Comparison of ENCODE assay signal across 20 cellular contexts in the genomic region with DNA sequence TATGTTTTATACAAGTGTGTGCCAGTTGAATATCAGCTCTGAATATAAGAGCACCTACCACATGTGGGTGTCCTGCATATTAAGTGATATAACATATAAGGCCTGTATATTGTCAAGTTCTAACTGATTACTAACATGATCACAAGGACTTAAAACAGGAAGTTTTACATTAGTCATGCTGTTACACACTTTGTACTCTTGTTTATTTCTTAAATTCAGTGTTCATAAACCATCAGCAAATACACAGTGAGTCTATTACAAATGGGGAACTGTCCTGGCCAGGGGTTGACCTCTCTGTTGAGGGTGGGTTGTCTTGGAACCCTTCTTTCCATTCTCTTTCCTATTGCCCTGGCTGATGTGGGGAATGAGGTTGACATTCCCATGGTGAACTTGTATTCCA. TPM values are rescaled to one million over a fixed set of nuclear protein-coding genes. Genes with fewer than 3 reads are reported as not detected.
DNase-seq lines count a peak whose midpoint lies in the region; ATAC-seq, FAIRE-seq and TF ChIP-seq lines count a peak whose summit lies in the region.
"Had no signal": no experiment of that assay in that cellular context is flagged by ENCODE, and none has a peak within 500 bp of the region (broad histone marks: within the 10 kb centered on the region; RNA-seq: fewer than 3 reads in every experiment).

No MANE protein-coding gene starts in this region.

- FAIRE-seq in K562 (lab: Jason Lieb, UNC) (peak; percentile 26), keratinocyte (lab: Jason Lieb, UNC) (peak; percentile 41)
- FAIRE-seq: islet of Langerhans had no signal

- H3K18ac ChIP-seq in IMR-90 (ENCODE audit: low read depth, low read length), result no peak overlapping the region

- peaks cover 60% of the 10 kb centered on the region for H3K4me1 Mint-ChIP-seq in activated T-cell treated with anti-CD3 and anti-CD28 coated beads, Interleukin-2, amount 50 U/mL, for 24 hours (ENCODE audit: low read depth)
- H3K4me1 Mint-ChIP-seq in chondrocyte (ENCODE audit: low read depth), result no peaks in the 10 kb centered on the region

- TF ChIP-seq POLR2A in IMR-90 (IDR thresholded peaks at IDR 0.05; ENCODE audit: low read depth, low read length) (no peak), K562 (conservative IDR thresholded peaks at IDR 0.05) (no peak)

- H3K9ac ChIP-seq in IMR-90 (ENCODE audit: low read depth, low read length) (no peak overlapping the region), K562 (ENCODE audit: insufficient read depth in 1 of 2, low read depth in 2 of 2, low read length in 2 of 2) (no peak overlapping the region), keratinocyte (ENCODE audit: control insufficient read depth, extremely low read depth, insufficient read depth, low read length) (no peak overlapping the region)

- H3K36me3 ChIP-seq in IMR-90 (ENCODE audit: control insufficient read depth, insufficient read depth, low read length) (peaks cover 2% of the 10 kb centered on the region; the same call in 1 of the 2 replicates), K562 (ENCODE audit: control insufficient read depth, insufficient read depth, low read length) (peaks cover 7% of the 10 kb centered on the region; the same call in 1 of the 3 replicates), keratinocyte (ENCODE audit: control insufficient read depth in 2 of 2, extremely low read depth in 1 of 2, insufficient read depth in 2 of 2, low read length in 2 of 2) (no peaks in the 10 kb centered on the region)
- H3K36me3 ChIP-seq: adrenal gland had no signal

- no peak overlapping the region for H2BK5ac ChIP-seq in IMR-90 (ENCODE audit: low read depth, low read length, poor library complexity, severe bottlenecking)

- H4K91ac ChIP-seq in IMR-90 (ENCODE audit: insufficient read depth, low read depth, low read length), result no peak overlapping the region

- no peak for TF ChIP-seq EP300 in K562 (IDR thresholded peaks at IDR 0.05; ENCODE audit: low read length)

- no peak overlapping the region for H4K8ac ChIP-seq in IMR-90 (ENCODE audit: low read depth in 2 of 2, low read length in 2 of 2)

- H2BK15ac ChIP-seq in IMR-90 (ENCODE audit: low read depth, low read length), result no peak overlapping the region

- dilution Hi-C loops in IMR-90 (cut with HindIII; ENCODE audit: low sequenced_read_pairs, unreplicated experiment) (no loop called here), keratinocyte (cut with MboI; ENCODE audit: extremely low pct_ligation_motif_present, low sequenced_read_pairs) (no loop called here)

- TF ChIP-seq CTCF in IMR-90 (conservative IDR thresholded peaks at IDR 0.05; ENCODE audit: low read depth, low read length), result no peak
- no peak for TF ChIP-seq CTCF in K562 (IDR thresholded peaks at IDR 0.05 in 2 of 3, conservative IDR thresholded peaks at IDR 0.05 in 1 of 3; ENCODE audit: insufficient read depth in 2 of 3, low read depth in 1 of 3, low read length in 3 of 3)
- no peak for TF ChIP-seq CTCF in keratinocyte (optimal IDR thresholded peaks at IDR 0.05 in 1 of 3, IDR thresholded peaks at IDR 0.05 in 1 of 3, conservative IDR thresholded peaks at IDR 0.05 in 1 of 3; ENCODE audit: extremely low read depth in 1 of 3, insufficient read depth in 2 of 3, low read length in 3 of 3)
- no peak for TF ChIP-seq CTCF in chondrocyte (IDR thresholded peaks at IDR 0.05)

- no peak overlapping the region for H3K4me3 Mint-ChIP-seq in activated T-cell treated with anti-CD3 and anti-CD28 coated beads, Interleukin-2, amount 50 U/mL, for 24 hours
- H3K4me3 Mint-ChIP-seq in chondrocyte (ENCODE audit: unreplicated experiment), result no peak overlapping the region
- H3K4me3 Mint-ChIP-seq: IgD-negative memory B cell had no signal

- no peak overlapping the region for H2AK5ac ChIP-seq in IMR-90 (ENCODE audit: low read depth, low read length)

- H3K56ac ChIP-seq in IMR-90 (ENCODE audit: extremely low read depth, insufficient read depth, low read length), result no peak overlapping the region

- H2BK120ac ChIP-seq in IMR-90 (ENCODE audit: low read depth, low read length), result no peak overlapping the region

- in situ Hi-C loops in IMR-90 (cut with MboI; ENCODE audit: low sequenced_read_pairs), result no loop called here
- in situ Hi-C loops in K562 (cut with MboI), result no loop called here

- H3K27me3 ChIP-seq in IMR-90 (ENCODE audit: control insufficient read depth, insufficient read depth, low read length), result no peaks in the 10 kb centered on the region
- H3K27me3 ChIP-seq in K562 (ENCODE audit: control insufficient read depth in 2 of 2, insufficient read depth in 2 of 2, low read length in 2 of 2), result no peaks in the 10 kb centered on the region
- no peaks in the 10 kb centered on the region for H3K27me3 ChIP-seq in keratinocyte (ENCODE audit: control insufficient read depth, extremely low read depth, insufficient read depth, low read length)
- H3K27me3 ChIP-seq: adrenal gland, cardiac muscle cell, esophagus squamous epithelium had no signal

- H3K27me3 Mint-ChIP-seq in activated T-cell treated with anti-CD3 and anti-CD28 coated beads, Interleukin-2, amount 50 U/mL, for 24 hours, result no peaks in the 10 kb centered on the region
- no peaks in the 10 kb centered on the region for H3K27me3 Mint-ChIP-seq in chondrocyte (ENCODE audit: low read depth)
- H3K27me3 Mint-ChIP-seq: IgD-negative memory B cell had no signal

- no peak overlapping the region for H3K23ac ChIP-seq in IMR-90 (ENCODE audit: low read depth, low read length)

- H3K4me2 ChIP-seq in IMR-90 (ENCODE audit: low read depth, low read length), result no peak overlapping the region
- no peak overlapping the region for H3K4me2 ChIP-seq in K562 (ENCODE audit: insufficient read depth, low read length)
- no peak overlapping the region for H3K4me2 ChIP-seq in keratinocyte (ENCODE audit: control insufficient read depth, extremely low read depth, insufficient read depth, low read depth, low read length)

- no peak overlapping the region for H2BK20ac ChIP-seq in IMR-90 (ENCODE audit: low read depth, low read length)

- intact Hi-C loops in IMR-90 (cut with micrococcal nuclease), result no loop called here
- intact Hi-C loops in K562 (cut with micrococcal nuclease), result no loop called here

- ATAC-seq in IMR-90 (ENCODE audit: low read depth) (no peak; the same call in 1 of the 2 replicates), K562 (no peak)
- ATAC-seq: HCT116, right cardiac atrium had no signal

- H3K9me1 ChIP-seq in IMR-90 (ENCODE audit: insufficient read depth, low read length) (no peaks in the 10 kb centered on the region), K562 (ENCODE audit: control insufficient read depth, insufficient read depth, low read length) (no peaks in the 10 kb centered on the region), keratinocyte (ENCODE audit: control insufficient read depth, extremely low read depth, insufficient read depth, low read length) (no peaks in the 10 kb centered on the region)

- no TSS peak for BruUV-seq in IMR-90 (replicated peaks; lab: Mats Ljungman, UMichigan)
- no TSS peak for BruUV-seq in K562 (replicated peaks; lab: Mats Ljungman, UMichigan)

- H3K36me3 Mint-ChIP-seq in activated T-cell treated with anti-CD3 and anti-CD28 coated beads, Interleukin-2, amount 50 U/mL, for 24 hours (ENCODE audit: low read depth), result peaks cover 86% of the 10 kb centered on the region
- peaks cover 8% of the 10 kb centered on the region for H3K36me3 Mint-ChIP-seq in chondrocyte (ENCODE audit: low read depth)

- TF ChIP-seq RAD21 in IMR-90 (IDR thresholded peaks at IDR 0.05; ENCODE audit: low read length) (no peak), K562 (CRISPR knock-in tag; conservative IDR thresholded peaks at IDR 0.05 in 1 of 2, IDR thresholded peaks at IDR 0.05 in 1 of 2) (no peak)

- no peak overlapping the region for H4K5ac ChIP-seq in IMR-90 (ENCODE audit: low read depth, low read length)

- POLR2A ChIA-PET in IMR-90 (lab: Charles Lee; ENCODE audit: unreplicated experiment), result no interaction called here
- POLR2A ChIA-PET in K562 (lab: Yijun Ruan, JAX), result no interaction called here

- CTCF ChIA-PET in IMR-90 (lab: Yijun Ruan, JAX) (interaction anchor here (0.6 to 0.9 kb wide), 2 partner anchors 9 to 146 kb away, joined by 3 to 6 read pairs; no protein-coding TSS in a partner anchor), K562 (lab: Yijun Ruan, JAX; ENCODE audit: low intra/inter-chr PET ratio) (no interaction called here)

- H3K14ac ChIP-seq in IMR-90 (replicated peaks; ENCODE audit: low read depth, low read length), result no peak overlapping the region

- H3K79me2 ChIP-seq in K562 (ENCODE audit: control insufficient read depth, insufficient read depth, low read length), result no peaks in the 10 kb centered on the region
- no peaks in the 10 kb centered on the region for H3K79me2 ChIP-seq in keratinocyte (ENCODE audit: control insufficient read depth, insufficient read depth, low read length)

- H3K4me3 ChIP-seq in IMR-90 (ENCODE audit: insufficient read depth, low read depth, low read length) (no peak overlapping the region), K562 (no peak overlapping the region), keratinocyte (ENCODE audit: control insufficient read depth in 2 of 3, extremely low read depth in 1 of 3, insufficient read depth in 2 of 3, low read depth in 1 of 3, low read length in 3 of 3) (no peak overlapping the region)
- H3K4me3 ChIP-seq: adrenal gland, cardiac muscle cell, esophagus squamous epithelium, lung had no signal

- no peaks in the 10 kb centered on the region for H3K9me3 ChIP-seq in IMR-90 (ENCODE audit: control insufficient read depth, insufficient read depth, low read length)
- no peaks in the 10 kb centered on the region for H3K9me3 ChIP-seq in K562 (replicated peaks; ENCODE audit: control insufficient read depth, insufficient read depth, low read depth, low read length)
- H3K9me3 ChIP-seq in keratinocyte (ENCODE audit: control insufficient read depth, low read depth, low read length), result no peaks in the 10 kb centered on the region
- H3K9me3 ChIP-seq: adrenal gland, esophagus squamous epithelium had no signal

- H3K4me1 ChIP-seq in IMR-90 (ENCODE audit: control insufficient read depth, insufficient read depth, low read length) (no peaks in the 10 kb centered on the region), K562 (replicated peaks in 1 of 2; ENCODE audit: control insufficient read depth in 2 of 2, insufficient read depth in 2 of 2, low read length in 2 of 2) (no peaks in the 10 kb centered on the region), keratinocyte (ENCODE audit: control insufficient read depth, extremely low read depth, insufficient read depth, low read length) (peaks cover 9% of the 10 kb centered on the region)
- H3K4me1 ChIP-seq: adrenal gland, esophagus squamous epithelium had no signal

- H3K4ac ChIP-seq in IMR-90 (ENCODE audit: low read depth, low read length), result no peak overlapping the region

- H3K27ac ChIP-seq in IMR-90 (ENCODE audit: insufficient read depth, low read length) (no peak overlapping the region), K562 (ENCODE audit: extremely low read depth, low read depth, low read length) (no peak overlapping the region), keratinocyte (ENCODE audit: control insufficient read depth, insufficient read depth, low read length) (peak overlapping the region; percentile 10)
- H3K27ac ChIP-seq: adrenal gland, C4-2B, cardiac muscle cell, esophagus squamous epithelium had no signal

- no peak for DNase-seq in activated T-cell treated with anti-CD3 and anti-CD28 coated beads, Interleukin-2, amount 50 U/mL, for 24 hours
- no peak for DNase-seq in activated T-cell treated with anti-CD3 and anti-CD28 coated beads, Interleukin-2, amount 50 U/mL, for 48 hours
- DNase-seq in IMR-90, result peak; percentile 17
- no peak for DNase-seq in K562 (ENCODE audit: extremely low read depth in 1 of 4, low spot score in 3 of 4)
- DNase-seq in keratinocyte (ENCODE audit: low read depth, low spot score), result no peak
- no peak for DNase-seq in chondrocyte (ENCODE audit: low spot score)
- no peak for DNase-seq in NCI-H226
- DNase-seq in NCI-H146 (lab: John Stamatoyannopoulos, UW), result no peak
- DNase-seq: adrenal gland, esophagus squamous epithelium, NCI-H2029 treated with DMSO at 0.1 percent for 48 hours, NCI-H524, right cardiac atrium, Right ventricle myocardium superior had no signal

- H3K9me3 Mint-ChIP-seq in activated T-cell treated with anti-CD3 and anti-CD28 coated beads, Interleukin-2, amount 50 U/mL, for 24 hours, result no peaks in the 10 kb centered on the region
- no peaks in the 10 kb centered on the region for H3K9me3 Mint-ChIP-seq in chondrocyte (ENCODE audit: low read depth)
- H3K9me3 Mint-ChIP-seq: IgD-negative memory B cell had no signal

- no peak overlapping the region for H2AFZ ChIP-seq in IMR-90 (replicated peaks; ENCODE audit: low read length, poor library complexity)
- H2AFZ ChIP-seq in K562 (ENCODE audit: low read depth, low read length), result no peak overlapping the region
- H2AFZ ChIP-seq in keratinocyte (ENCODE audit: control insufficient read depth, low read length), result no peak overlapping the region

- peak overlapping the region; percentile 61 for H3K27ac Mint-ChIP-seq in activated T-cell treated with anti-CD3 and anti-CD28 coated beads, Interleukin-2, amount 50 U/mL, for 24 hours
- no peak overlapping the region for H3K27ac Mint-ChIP-seq in chondrocyte (ENCODE audit: unreplicated experiment)

- H3K79me1 ChIP-seq in IMR-90 (ENCODE audit: low read depth in 1 of 2, low read length in 2 of 2), result no peaks in the 10 kb centered on the region

- no peaks in the 10 kb centered on the region for H4K20me1 ChIP-seq in IMR-90 (ENCODE audit: insufficient read depth, low read length)
- no peaks in the 10 kb centered on the region for H4K20me1 ChIP-seq in K562 (replicated peaks; ENCODE audit: control insufficient read depth, insufficient read depth, low read length)
- H4K20me1 ChIP-seq in keratinocyte (ENCODE audit: control insufficient read depth, extremely low read depth, insufficient read depth, low read length), result no peaks in the 10 kb centered on the region

- H2AK9ac ChIP-seq in IMR-90 (replicated peaks; ENCODE audit: low read depth, low read length, poor library complexity), result no peak overlapping the region

RNA-seq across cellular contexts. Expression of a gene that starts 19.1 kb away (rescaled TPM):
- total RNA-seq in IMR-90 (2012; rRNA removed) (2.9 and 3.6 TPM in 2 replicates), K562 (2014; rRNA removed) (2.4 and 2.9 TPM in 2 replicates), K562 (2014; rRNA removed; fragmentation: Illumina TruSeq; extraction: Trizol) (7.6 and 9.0 TPM in 2 replicates), K562 (2015; rRNA removed; fragmentation: Illumina TruSeq; extraction: Trizol) (4.8 TPM in 2 replicates), K562 (2021) (5.2 and 5.5 TPM in 2 replicates), chondrocyte (1.5 to 2.9 TPM (median 2.3 TPM) in 3 replicates)
- polyA plus RNA-seq in IMR-90 (2012; rRNA removed) (0.49 and 0.72 TPM in 2 replicates), K562 (2011; rRNA removed) (3.7 TPM in 2 replicates), K562 (2014; fragmentation: Illumina TruSeq; extraction: Trizol) (1.9 TPM in 2 replicates), K562 (2014; fragmentation: Nextera tagmentation; extraction: Ambion mirVana) (under 1 TPM; 0.74 to 0.99 TPM), K562 (2014; rRNA removed) (1.9 and 2.0 TPM in 2 replicates), keratinocyte (0.90 to 1.8 TPM (median 1.1 TPM) in 3 replicates)
- 0.16 and 0.22 TPM in 2 replicates for polyA plus RNA-seq in IMR-90 (2012; cell fraction: cytosol; rRNA removed)
- 0.39 and 2.5 TPM in 2 replicates for polyA plus RNA-seq in IMR-90 (2012; cell fraction: nucleus; rRNA removed; ENCODE audit: low replicate concordance)
- 8.3 and 35.0 TPM in 2 replicates for total RNA-seq in K562 (2011; cell fraction: chromatin; rRNA removed; ENCODE audit: low replicate concordance)
- total RNA-seq in K562 (2011; cell fraction: nucleolus; rRNA removed), result 3.5 and 6.6 TPM in 2 replicates
- total RNA-seq in K562 (2011; cell fraction: nucleoplasm; rRNA removed), result 12.2 and 23.0 TPM in 2 replicates
- 0.85 and 2.0 TPM in 2 replicates for polyA plus RNA-seq in K562 (2011; cell fraction: cytosol; rRNA removed)
- polyA plus RNA-seq in K562 (2011; cell fraction: nucleus; rRNA removed), result 3.4 and 3.6 TPM in 2 replicates
- polyA plus RNA-seq in K562 (2012), result 1.2 and 1.4 TPM in 2 replicates
- 13.6 TPM in 2 replicates for polyA minus RNA-seq in K562 (2011; rRNA and poly(A)+ RNA removed)
- 3.8 and 4.7 TPM in 2 replicates for polyA minus RNA-seq in K562 (2011; cell fraction: cytosol; rRNA and poly(A)+ RNA removed)
- polyA minus RNA-seq in K562 (2011; cell fraction: nucleus; rRNA and poly(A)+ RNA removed), result 7.5 and 12.8 TPM in 2 replicates
- polyA plus RNA-seq in keratinocyte (2011; ENCODE audit: low read depth), result 0.69 TPM
- 0.34 and 0.95 TPM in 2 replicates for polyA plus RNA-seq in keratinocyte (2011; cell fraction: cytosol; rRNA removed)
- 2.2 and 2.4 TPM in 2 replicates for polyA plus RNA-seq in keratinocyte (2011; cell fraction: nucleus; rRNA removed)
- polyA plus RNA-seq in keratinocyte (2012; ENCODE audit: low replicate concordance), result 0.49 and 0.71 TPM in 2 replicates
- 1.4 to 4.6 TPM (median 1.8 TPM) in 3 replicates for polyA minus RNA-seq in keratinocyte
- polyA minus RNA-seq in keratinocyte (2011; cell fraction: cytosol; rRNA and poly(A)+ RNA removed), result 1.2 TPM
- polyA minus RNA-seq in keratinocyte (2011; cell fraction: nucleus; rRNA and poly(A)+ RNA removed), result 3.2 and 6.6 TPM in 2 replicates
